Comparison of ENCODE assay signal across 22 cellular contexts in genomic region chr1:70656371-70656770, GRCh38.
DNase-seq lines count a peak whose midpoint lies in the region; ATAC-seq and TF ChIP-seq lines count a peak whose summit lies in the region.
"Had no signal": no experiment of that assay in that cellular context is flagged by ENCODE, and none has a peak within 500 bp of the region (broad histone marks: within the 10 kb centered on the region; RNA-seq: fewer than 3 reads in every experiment).

No MANE protein-coding gene starts in this region.

- ATAC-seq in SK-N-SH treated with all-trans-retinoic acid at 6 μM for 48 hours (peak; percentile 76), GM19455 (IDR thresholded peaks at IDR 0.05; ENCODE audit: unreplicated experiment) (no peak)
- ATAC-seq: CD8-positive, alpha-beta T cell; GM23338 had no signal

- TF ChIP-seq POLR2A in erythroblast (IDR thresholded peaks at IDR 0.05; ENCODE audit: low read length), result no peak

- DNase-seq in AG08395 (ENCODE audit: low spot score) (peak; percentile 23), GM03348 (ENCODE audit: low spot score) (peak; percentile 48), fibroblast of peridontal ligament (ENCODE audit: extremely low read depth) (peak; percentile 56), DMS79 treated with DMSO at 0.1 percent for 48 hours (lab: John Stamatoyannopoulos, UW) (no peak), erythroblast (lab: John Stamatoyannopoulos, UW) (no peak), iPS-NIHi7 (ENCODE audit: extremely low spot score) (no peak)
- DNase-seq: 8988T; ACHN; Caco-2; CD8-positive, alpha-beta T cell; DMS79; GF-D8; NCI-H1092; NCI-H1417 treated with DMSO at 0.1 percent for 48 hours; NCI-H1694 treated with DMSO at 0.1 percent for 48 hours; NCI-H2081; NCI-H524; NCI-H774; SIG-M5 had no signal

TF ChIP-seq in SK-N-SH treated with all-trans-retinoic acid at 6 μM for 48 hours, 23 proteins besides CTCF, POLR2A, EP300 and RAD21:
- TF ChIP-seq ISL1 (CRISPR knock-in tag; IDR thresholded peaks at IDR 0.05) (peak; percentile 61), PPARA (CRISPR knock-in tag; IDR thresholded peaks at IDR 0.05; ENCODE audit: borderline replicate concordance) (no peak), TCF4 (CRISPR knock-in tag; IDR thresholded peaks at IDR 0.05; ENCODE audit: borderline replicate concordance) (peak; percentile 19; the same call in 1 of the 2 replicates)
- TF ChIP-seq, protein P1, sequence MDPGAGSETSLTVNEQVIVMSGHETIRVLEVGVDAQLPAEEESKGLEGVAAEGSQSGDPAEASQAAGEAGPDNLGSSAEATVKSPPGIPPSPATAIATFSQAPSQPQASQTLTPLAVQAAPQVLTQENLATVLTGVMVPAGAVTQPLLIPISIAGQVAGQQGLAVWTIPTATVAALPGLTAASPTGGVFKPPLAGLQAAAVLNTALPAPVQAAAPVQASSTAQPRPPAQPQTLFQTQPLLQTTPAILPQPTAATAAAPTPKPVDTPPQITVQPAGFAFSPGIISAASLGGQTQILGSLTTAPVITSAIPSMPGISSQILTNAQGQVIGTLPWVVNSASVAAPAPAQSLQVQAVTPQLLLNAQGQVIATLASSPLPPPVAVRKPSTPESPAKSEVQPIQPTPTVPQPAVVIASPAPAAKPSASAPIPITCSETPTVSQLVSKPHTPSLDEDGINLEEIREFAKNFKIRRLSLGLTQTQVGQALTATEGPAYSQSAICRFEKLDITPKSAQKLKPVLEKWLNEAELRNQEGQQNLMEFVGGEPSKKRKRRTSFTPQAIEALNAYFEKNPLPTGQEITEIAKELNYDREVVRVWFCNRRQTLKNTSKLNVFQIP (CRISPR knock-in tag; IDR thresholded peaks at IDR 0.05; ENCODE audit: borderline replicate concordance, low read depth), result no peak

Comparison
In these comparisons a context has a peak if more than half of its experiments do, and no peak if none do; other contexts are left out.
1. DNase-seq: peak in AG08395 (single experiment), GM03348 (single experiment) and fibroblast of peridontal ligament (single experiment); none in DMS79 treated with DMSO at 0.1 percent for 48 hours (single experiment), erythroblast (0 of 2) and iPS-NIHi7 (single experiment).